In genomic region chr7:87199700-87200450, GRCh38 we compare ENCODE assay signal across 16 cellular contexts. TPM values are rescaled to one million over a fixed set of nuclear protein-coding genes. Genes with fewer than 3 reads are reported as not detected.
DNase-seq lines count a peak whose midpoint lies in the region; ATAC-seq and TF ChIP-seq lines count a peak whose summit lies in the region.
"Had no signal": no experiment of that assay in that cellular context is flagged by ENCODE, and none has a peak within 500 bp of the region (broad histone marks: within the 10 kb centered on the region; RNA-seq: fewer than 3 reads in every experiment).

No MANE protein-coding gene starts in this region.

- TF ChIP-seq CTCF in DOHH2 (IDR thresholded peaks at IDR 0.05; ENCODE audit: low read depth, low read length, poor library complexity, severe bottlenecking) (no peak), endodermal cell (conservative IDR thresholded peaks at IDR 0.05) (no peak), natural killer cell (IDR thresholded peaks at IDR 0.05) (no peak)

- H3K4me1 ChIP-seq in DOHH2 (ENCODE audit: control insufficient read depth, low read length): peaks cover 64% of the 10 kb centered on the region
- no peaks in the 10 kb centered on the region for H3K4me1 ChIP-seq in SJSA1 (replicated peaks)
- H3K4me1 ChIP-seq in endodermal cell (ENCODE audit: control insufficient read depth, insufficient read depth, low read length): no peaks in the 10 kb centered on the region

- H3K9me3 ChIP-seq in DOHH2 (ENCODE audit: control insufficient read depth, insufficient read depth, low read length) (peaks cover 5% of the 10 kb centered on the region), SJSA1 (replicated peaks) (peaks cover 5% of the 10 kb centered on the region), endodermal cell (ENCODE audit: control insufficient read depth, low read length) (peaks cover 33% of the 10 kb centered on the region)

- H3K9me3 Mint-ChIP-seq in endodermal cell (peaks cover 20% of the 10 kb centered on the region), natural killer cell (no peaks in the 10 kb centered on the region)

- no peak overlapping the region for H3K9ac ChIP-seq in endodermal cell (ENCODE audit: extremely low read depth, low read length, poor library complexity, severe bottlenecking)

- H3K36me3 ChIP-seq in DOHH2 (ENCODE audit: control insufficient read depth, low read length) (peaks cover 95% of the 10 kb centered on the region), SJSA1 (peaks cover 93% of the 10 kb centered on the region), endodermal cell (ENCODE audit: control insufficient read depth, insufficient read depth, low read length) (peaks cover 86% of the 10 kb centered on the region)

- peaks cover 77% of the 10 kb centered on the region for H3F3A ChIP-seq in DOHH2 (ENCODE audit: control insufficient read depth, insufficient read depth)

- H3K4me2 ChIP-seq in DOHH2 (ENCODE audit: low read length): peak overlapping the region; percentile 0; the same call in 1 of the 2 replicates

- DNase-seq in SJSA1 (ENCODE audit: low read depth in 1 of 2, low spot score in 2 of 2) (no peak), endodermal cell (no peak), natural killer cell (no peak), substantia nigra (lab: John Stamatoyannopoulos, UW) (no peak)
- DNase-seq: activated CD4-positive, alpha-beta T cell treated with anti-CD3 and anti-CD28 coated beads, Interleukin-2, amount 50 U/mL, for 1 hour; activated effector memory CD4-positive, alpha-beta T cell treated with Interleukin-2 at 50 U/mL for 16 hours; NCI-H1930; NCI-H526 treated with DMSO at 0.1 percent for 48 hours; stimulated activated CD4-positive, alpha-beta T cell treated with anti-CD3 and anti-CD28 coated beads, Interleukin-1b, Interleukin-23, amount 100 ng/mL, for 48 hours had no signal

- H4K20me1 ChIP-seq in DOHH2 (ENCODE audit: control insufficient read depth, insufficient read depth, low read depth, low read length): peaks cover 38% of the 10 kb centered on the region

- H3K9me2 ChIP-seq in DOHH2 (replicated peaks; ENCODE audit: control insufficient read depth, low read length): no peaks in the 10 kb centered on the region

- ATAC-seq in natural killer cell (no peak), HG02798 (IDR thresholded peaks at IDR 0.05; ENCODE audit: poor library complexity, unreplicated experiment) (no peak), HG03108 (IDR thresholded peaks at IDR 0.05; ENCODE audit: unreplicated experiment) (no peak)
- ATAC-seq: gastroesophageal sphincter, Panc1 had no signal

- H3K4me1 Mint-ChIP-seq in endodermal cell (no peaks in the 10 kb centered on the region), natural killer cell (peaks cover 49 to 54% of the 10 kb centered on the region in 2 donors)

- peaks cover 88% of the 10 kb centered on the region for H3K79me2 ChIP-seq in DOHH2 (ENCODE audit: control insufficient read depth, low read length)

- peaks cover 80% of the 10 kb centered on the region for H3K36me3 Mint-ChIP-seq in endodermal cell (ENCODE audit: low read depth)
- no peaks in the 10 kb centered on the region for H3K36me3 Mint-ChIP-seq in natural killer cell

- intact Hi-C loops in natural killer cell (cut with micrococcal nuclease): no loop called here

- H3K4me3 ChIP-seq in DOHH2 (ENCODE audit: low read length): no peak overlapping the region
- no peak overlapping the region for H3K4me3 ChIP-seq in SJSA1
- H3K4me3 ChIP-seq in endodermal cell (ENCODE audit: low read length): no peak overlapping the region
- H3K4me3 ChIP-seq: gastroesophageal sphincter had no signal

- H3K27me3 ChIP-seq in DOHH2 (ENCODE audit: control insufficient read depth, low read length): no peaks in the 10 kb centered on the region
- H3K27me3 ChIP-seq in SJSA1 (replicated peaks): 0 out of 2 replicates have a peak, but pooled peaks cover 3% of the 10 kb centered on the region
- H3K27me3 ChIP-seq in endodermal cell (ENCODE audit: control insufficient read depth, insufficient read depth, low read length, poor library complexity, severe bottlenecking): no peaks in the 10 kb centered on the region
- H3K27me3 ChIP-seq: gastroesophageal sphincter had no signal

- WGBS in endodermal cell (ENCODE audit: insufficient coverage in 1 of 2, insufficient read length in 1 of 2), 2 experiments: 93 to 98% methylated on average over 5 to 6 of the region's 6 CpGs

- H3K27ac ChIP-seq in DOHH2 (ENCODE audit: low read depth, low read length) (no peak overlapping the region), SJSA1 (peak overlapping the region; percentile 12; the same call in 1 of the 2 replicates), endodermal cell (ENCODE audit: low read depth, low read length) (no peak overlapping the region), substantia nigra (ENCODE audit: low read depth, low read length, poor library complexity, severe bottlenecking) (no peak overlapping the region)
- H3K27ac ChIP-seq: C4-2B had no signal

- H3K27ac Mint-ChIP-seq in endodermal cell: peak overlapping the region; percentile 10
- peak overlapping the region; percentile 67 to 71 for H3K27ac Mint-ChIP-seq in natural killer cell
- H3K27ac Mint-ChIP-seq: type B pancreatic cell had no signal

- H3K27me3 Mint-ChIP-seq in endodermal cell (ENCODE audit: insufficient read depth) (no peaks in the 10 kb centered on the region), natural killer cell (ENCODE audit: low read depth in 2 of 2) (no peaks in the 10 kb centered on the region)
- H3K27me3 Mint-ChIP-seq: type B pancreatic cell had no signal

- no peak overlapping the region for H3K4me3 Mint-ChIP-seq in endodermal cell
- H3K4me3 Mint-ChIP-seq in natural killer cell: no peak overlapping the region
- H3K4me3 Mint-ChIP-seq: type B pancreatic cell had no signal

RNA-seq across cellular contexts. Expression of gene TMEM243, which starts 19.7 kb away (rescaled TPM):
- total RNA-seq in SJSA1 (2014; rRNA removed; shearing (Covaris generic)): 69.9 and 104 TPM in 2 replicates
- total RNA-seq in endodermal cell: 10 to 100 TPM; 21.7 to 22.3 TPM
- polyA plus RNA-seq in endodermal cell (2013, experiment 1 of 2): 18.5 TPM
- polyA plus RNA-seq in endodermal cell (2013, experiment 2 of 2): 16.6 TPM
- 10 to 100 TPM; 52.5 to 61.8 (median 55.2) TPM for total RNA-seq in natural killer cell

RNA-seq across cellular contexts. Expression of gene DMTF1, which starts 47.6 kb away (rescaled TPM):
- 40.2 and 52.1 TPM in 2 replicates for total RNA-seq in SJSA1 (2014; rRNA removed; shearing (Covaris generic))
- total RNA-seq in endodermal cell (100 to 1,000 TPM; 129 to 152 TPM), natural killer cell (100 to 1,000 TPM; 154 to 178 (median 160) TPM)
- polyA plus RNA-seq in endodermal cell (2013, experiment 1 of 2): 112 TPM
- polyA plus RNA-seq in endodermal cell (2013, experiment 2 of 2): 99.8 TPM
